ENCODE assay signal across 1 cellular context in genomic region chr2:88122141-88122884, GRCh38.
TF ChIP-seq lines count a peak whose summit lies in the region.

No MANE protein-coding gene starts in this region.

TF ChIP-seq in HepG2, 621 proteins besides CTCF, POLR2A, EP300 and RAD21 (continues in another document):
- TF ChIP-seq MAX (IDR thresholded peaks at IDR 0.05), result peak; percentile 46; the same call in 1 of the 2 replicates
- TF ChIP-seq FOXA3 (CRISPR knock-in tag; IDR thresholded peaks at IDR 0.05), result peak; percentile 5; the same call in 1 of the 2 replicates
- no peak for TF ChIP-seq MNT (IDR thresholded peaks at IDR 0.05)
- no peak for TF ChIP-seq JUNB (CRISPR knock-in tag; IDR thresholded peaks at IDR 0.05; ENCODE audit: borderline replicate concordance)
- peak; percentile 67 for TF ChIP-seq SP4 (CRISPR knock-in tag; IDR thresholded peaks at IDR 0.05)
- TF ChIP-seq PAX8 (CRISPR knock-in tag; IDR thresholded peaks at IDR 0.05; ENCODE audit: borderline replicate concordance), result no peak
- TF ChIP-seq RBFOX2 (IDR thresholded peaks at IDR 0.05; ENCODE audit: low read depth, low read length), result peak; percentile 89
- TF ChIP-seq REPIN1 (CRISPR knock-in tag; IDR thresholded peaks at IDR 0.05; ENCODE audit: borderline replicate concordance, low read depth), result peak; percentile 86; the same call in 1 of the 2 replicates
- TF ChIP-seq ZNF326 (CRISPR knock-in tag; IDR thresholded peaks at IDR 0.05; ENCODE audit: borderline replicate concordance), result peak; percentile 22; the same call in 1 of the 2 replicates
- TF ChIP-seq ZNF512 (CRISPR knock-in tag; IDR thresholded peaks at IDR 0.05), result 0 out of 2 replicates have a peak, but pooled peaks have one; percentile 30
- 0 out of 2 replicates have a peak, but pooled peaks have one; percentile 41 for TF ChIP-seq ZNF841 (CRISPR knock-in tag; IDR thresholded peaks at IDR 0.05; ENCODE audit: borderline replicate concordance)
- TF ChIP-seq ZNF510 (CRISPR knock-in tag; IDR thresholded peaks at IDR 0.05; ENCODE audit: low read depth), result peak; percentile 74; the same call in 1 of the 2 replicates
- peak; percentile 37; the same call in 1 of the 2 replicates for TF ChIP-seq TOPORS (CRISPR knock-in tag; IDR thresholded peaks at IDR 0.05)
- no peak for TF ChIP-seq HDAC6 (IDR thresholded peaks at IDR 0.05; ENCODE audit: low read depth, low read length)
- no peak for TF ChIP-seq TCF7 (IDR thresholded peaks at IDR 0.05; ENCODE audit: low read depth)
- TF ChIP-seq SALL1 (CRISPR knock-in tag; IDR thresholded peaks at IDR 0.05), result peak; percentile 22; the same call in 1 of the 2 replicates
- peak; percentile 81 for TF ChIP-seq ZNF563 (CRISPR knock-in tag; IDR thresholded peaks at IDR 0.05)
- TF ChIP-seq RCOR2 (CRISPR knock-in tag; IDR thresholded peaks at IDR 0.05), result 0 out of 2 replicates have a peak, but pooled peaks have one; percentile 14
- peak; percentile 41; the same call in 1 of the 2 replicates for TF ChIP-seq KDM5B (CRISPR knock-in tag; IDR thresholded peaks at IDR 0.05; ENCODE audit: borderline replicate concordance)
- no peak for TF ChIP-seq E2F2 (CRISPR knock-in tag; IDR thresholded peaks at IDR 0.05; ENCODE audit: borderline replicate concordance)
- TF ChIP-seq ZNF773 (CRISPR knock-in tag; IDR thresholded peaks at IDR 0.05; ENCODE audit: borderline replicate concordance), result no peak
- 0 out of 2 replicates have a peak, but pooled peaks have one; percentile 24 for TF ChIP-seq KMT2B (CRISPR knock-in tag; IDR thresholded peaks at IDR 0.05)
- TF ChIP-seq CEBPG (CRISPR knock-in tag; IDR thresholded peaks at IDR 0.05), result no peak
- 0 out of 2 replicates have a peak, but pooled peaks have one; percentile 27 for TF ChIP-seq WIZ (CRISPR knock-in tag; IDR thresholded peaks at IDR 0.05)
- TF ChIP-seq HHEX (CRISPR knock-in tag; IDR thresholded peaks at IDR 0.05), result no peak
- TF ChIP-seq ZBTB38 (CRISPR knock-in tag; IDR thresholded peaks at IDR 0.05), result no peak
- TF ChIP-seq SSRP1 (CRISPR knock-in tag; IDR thresholded peaks at IDR 0.05), result peak; percentile 73; the same call in 1 of the 2 replicates
- TF ChIP-seq ARID5B (CRISPR knock-in tag; IDR thresholded peaks at IDR 0.05), result no peak; the same call in 1 of the 2 replicates
- peak; percentile 72 for TF ChIP-seq ISL2 (CRISPR knock-in tag; IDR thresholded peaks at IDR 0.05)
- peak; percentile 90 for TF ChIP-seq ZC3H13 (CRISPR knock-in tag; IDR thresholded peaks at IDR 0.05)
- peak; percentile 32; the same call in 1 of the 2 replicates for TF ChIP-seq ZNF580 (CRISPR knock-in tag; IDR thresholded peaks at IDR 0.05; ENCODE audit: borderline replicate concordance, low read depth)
- TF ChIP-seq RARA (CRISPR knock-in tag; IDR thresholded peaks at IDR 0.05), result no peak
- TF ChIP-seq NCOA2 (CRISPR knock-in tag; IDR thresholded peaks at IDR 0.05), result peak; percentile 39; the same call in 1 of the 2 replicates
- TF ChIP-seq HDAC1 (CRISPR knock-in tag; IDR thresholded peaks at IDR 0.05), result peak; percentile 62
- 0 out of 2 replicates have a peak, but pooled peaks have one; percentile 41 for TF ChIP-seq ZFX (CRISPR knock-in tag; IDR thresholded peaks at IDR 0.05; ENCODE audit: low read depth)
- TF ChIP-seq GMEB2 (CRISPR knock-in tag; IDR thresholded peaks at IDR 0.05; ENCODE audit: low read depth), result no peak
- peak; percentile 36; the same call in 1 of the 2 replicates for TF ChIP-seq ZNF605 (CRISPR knock-in tag; IDR thresholded peaks at IDR 0.05)
- no peak for TF ChIP-seq LBX2 (CRISPR knock-in tag; IDR thresholded peaks at IDR 0.05; ENCODE audit: borderline replicate concordance)
- TF ChIP-seq POLR2AphosphoS5 (IDR thresholded peaks at IDR 0.05; ENCODE audit: low read depth, low read length), result peak; percentile 34
- no peak for TF ChIP-seq ZHX1 (CRISPR knock-in tag; IDR thresholded peaks at IDR 0.05; ENCODE audit: low read depth)
- peak; percentile 65; the same call in 1 of the 2 replicates for TF ChIP-seq MTERF4 (CRISPR knock-in tag; IDR thresholded peaks at IDR 0.05)
- TF ChIP-seq MEIS1 (CRISPR knock-in tag; IDR thresholded peaks at IDR 0.05; ENCODE audit: borderline replicate concordance), result 0 out of 2 replicates have a peak, but pooled peaks have one; percentile 81
- 0 out of 2 replicates have a peak, but pooled peaks have one; percentile 33 for TF ChIP-seq ZFP41 (CRISPR knock-in tag; IDR thresholded peaks at IDR 0.05; ENCODE audit: borderline replicate concordance)
- no peak for TF ChIP-seq ZNF891 (CRISPR knock-in tag; IDR thresholded peaks at IDR 0.05)
- TF ChIP-seq PCBP1 (IDR thresholded peaks at IDR 0.05; ENCODE audit: borderline replicate concordance, low read depth, low read length), result no peak
- peak; percentile 69; the same call in 1 of the 2 replicates for TF ChIP-seq THAP9 (CRISPR knock-in tag; IDR thresholded peaks at IDR 0.05; ENCODE audit: borderline replicate concordance)
